In the genomic region with DNA sequence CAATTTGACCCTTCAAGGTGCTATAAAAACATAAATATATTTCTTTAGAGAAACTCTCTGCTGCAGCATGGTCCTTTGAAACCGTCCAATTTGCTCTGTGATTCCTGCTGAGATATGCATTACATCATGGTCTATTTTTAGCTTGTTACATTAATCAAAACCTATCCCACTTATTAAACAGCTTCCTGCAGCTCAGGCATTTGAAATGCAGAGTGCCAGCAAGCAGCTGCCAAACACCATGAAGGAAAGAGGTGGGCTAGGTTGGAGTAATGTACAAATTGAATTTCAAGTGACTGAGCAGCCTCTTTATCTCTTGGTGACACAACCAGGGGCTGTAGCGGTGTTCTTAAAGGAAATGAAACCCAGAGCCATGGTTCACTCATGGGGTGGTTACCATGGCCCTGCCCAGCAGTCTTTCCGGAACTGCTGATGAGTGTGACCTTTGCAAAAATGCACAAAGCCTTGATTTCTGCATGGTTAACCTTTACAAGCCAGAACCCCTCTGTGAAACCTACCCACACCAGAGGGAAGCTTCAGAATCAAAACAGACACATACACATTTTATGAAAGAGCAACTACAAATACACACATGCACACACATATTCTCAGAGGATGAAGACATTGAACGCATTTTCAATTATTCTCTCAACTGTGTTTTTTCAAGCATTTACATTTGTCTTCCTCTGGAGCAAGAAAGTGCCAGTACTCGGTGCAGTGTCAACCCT, we compare ENCODE assay signal across 8 cellular contexts.
A peak's percentile ranks its signal among the peaks of the same experiment; 100 is the strongest.
DNase-seq lines count a peak whose midpoint lies in the region; ATAC-seq and TF ChIP-seq lines count a peak whose summit lies in the region.

No MANE protein-coding gene starts in this region.

- peak overlapping the region; percentile 44 for H3K9ac ChIP-seq in neural cell (ENCODE audit: low read length)

- no peaks in the 10 kb centered on the region for H3F3A ChIP-seq in neural cell (ENCODE audit: insufficient read depth, low read length, poor library complexity, severe bottlenecking)

- H3K4me1 ChIP-seq in A673 (ENCODE audit: insufficient read depth, low read length, poor library complexity, severe bottlenecking): peaks cover 35% of the 10 kb centered on the region

- CTCF ChIA-PET in A673 (lab: Charles Lee): no interaction called here

- intact Hi-C loops in A673 (cut with micrococcal nuclease; ENCODE audit: unreplicated experiment): loop anchor here (10.0 kb wide), 1 partner anchor 1227 kb away; no protein-coding TSS in a partner anchor

- peak; percentile 28 for TF ChIP-seq EP300 in neural cell (conservative IDR thresholded peaks at IDR 0.05; ENCODE audit: poor library complexity, severe bottlenecking)

- H2AFZ ChIP-seq in neural cell (ENCODE audit: low read depth, low read length): no peak overlapping the region

- H3K4me3 ChIP-seq in A673 (ENCODE audit: low read depth, low read length, poor library complexity, severe bottlenecking) (no peak overlapping the region), neural cell (ENCODE audit: low read length) (peak overlapping the region; percentile 33)

- H3K9me2 ChIP-seq in neural cell (ENCODE audit: insufficient read depth, low read length): no peaks in the 10 kb centered on the region

- H3K4me2 ChIP-seq in neural cell (ENCODE audit: low read length): peak overlapping the region; percentile 27

- TF ChIP-seq CTCF in A673 (conservative IDR thresholded peaks at IDR 0.05; ENCODE audit: low read depth, low read length) (no peak), neural cell (IDR thresholded peaks at IDR 0.05; ENCODE audit: poor library complexity, severe bottlenecking) (no peak)

- TF ChIP-seq RAD21 in neural cell (conservative IDR thresholded peaks at IDR 0.05): no peak

- no peaks in the 10 kb centered on the region for H3K36me3 ChIP-seq in A673 (ENCODE audit: insufficient read depth, low read length, poor library complexity, severe bottlenecking)
- H3K36me3 ChIP-seq in neural cell (ENCODE audit: insufficient read depth, low read length): no peaks in the 10 kb centered on the region

- DNase-seq in A673 (ENCODE audit: low spot score) (peak; percentile 77), NCI-H1694 (lab: John Stamatoyannopoulos, UW) (peak; percentile 38), amniotic epithelial cell (ENCODE audit: low read depth) (peak; percentile 42), AG08396 (ENCODE audit: low spot score) (no peak), cerebellum (ENCODE audit: low spot score) (no peak)

- no peaks in the 10 kb centered on the region for H3K9me3 ChIP-seq in A673 (ENCODE audit: low read depth, low read length, poor library complexity, severe bottlenecking)
- no peaks in the 10 kb centered on the region for H3K9me3 ChIP-seq in neural cell (ENCODE audit: low read length)

- no TSS peak for BruUV-seq in A673 (replicated peaks; lab: Mats Ljungman, UMichigan)

- H3K27me3 ChIP-seq in A673 (replicated peaks; ENCODE audit: insufficient read depth, low read depth, low read length, poor library complexity): no peaks in the 10 kb centered on the region
- H3K27me3 ChIP-seq in neural cell (ENCODE audit: insufficient read depth, low read depth, low read length): no peaks in the 10 kb centered on the region

- POLR2A ChIA-PET in A673 (lab: Charles Lee; ENCODE audit: low non-redundant PET): no interaction called here

- TF ChIP-seq POLR2A in GM18505 (IDR thresholded peaks at IDR 0.05; ENCODE audit: borderline replicate concordance, extremely low read depth, insufficient read depth, insufficient read length): no peak

- H4K20me1 ChIP-seq in neural cell (ENCODE audit: insufficient read depth): no peaks in the 10 kb centered on the region

- ATAC-seq in GM18505 (IDR thresholded peaks at IDR 0.05; ENCODE audit: unreplicated experiment): peak; percentile 99
- peak; percentile 100 for ATAC-seq in HG02798 (IDR thresholded peaks at IDR 0.05; ENCODE audit: poor library complexity, unreplicated experiment)

- H3K79me2 ChIP-seq in neural cell (replicated peaks; ENCODE audit: insufficient read depth, low read length): no peaks in the 10 kb centered on the region

- H3K27ac ChIP-seq in A673 (ENCODE audit: low read depth, low read length, poor library complexity, severe bottlenecking): no peak overlapping the region
- H3K27ac ChIP-seq in neural cell (ENCODE audit: low read length): peak overlapping the region; percentile 77

TF ChIP-seq in neural cell, 6 proteins besides CTCF, POLR2A, EP300 and RAD21:
- TF ChIP-seq EZH2 (IDR thresholded peaks at IDR 0.05; ENCODE audit: borderline replicate concordance, insufficient read depth, low read length, poor library complexity, severe bottlenecking): no peak
- TF ChIP-seq SMC3 (conservative IDR thresholded peaks at IDR 0.05; ENCODE audit: poor library complexity): peak; percentile 22
- TF ChIP-seq TAF1 (IDR thresholded peaks at IDR 0.05; ENCODE audit: low read depth): no peak
- TF ChIP-seq, protein P1, sequence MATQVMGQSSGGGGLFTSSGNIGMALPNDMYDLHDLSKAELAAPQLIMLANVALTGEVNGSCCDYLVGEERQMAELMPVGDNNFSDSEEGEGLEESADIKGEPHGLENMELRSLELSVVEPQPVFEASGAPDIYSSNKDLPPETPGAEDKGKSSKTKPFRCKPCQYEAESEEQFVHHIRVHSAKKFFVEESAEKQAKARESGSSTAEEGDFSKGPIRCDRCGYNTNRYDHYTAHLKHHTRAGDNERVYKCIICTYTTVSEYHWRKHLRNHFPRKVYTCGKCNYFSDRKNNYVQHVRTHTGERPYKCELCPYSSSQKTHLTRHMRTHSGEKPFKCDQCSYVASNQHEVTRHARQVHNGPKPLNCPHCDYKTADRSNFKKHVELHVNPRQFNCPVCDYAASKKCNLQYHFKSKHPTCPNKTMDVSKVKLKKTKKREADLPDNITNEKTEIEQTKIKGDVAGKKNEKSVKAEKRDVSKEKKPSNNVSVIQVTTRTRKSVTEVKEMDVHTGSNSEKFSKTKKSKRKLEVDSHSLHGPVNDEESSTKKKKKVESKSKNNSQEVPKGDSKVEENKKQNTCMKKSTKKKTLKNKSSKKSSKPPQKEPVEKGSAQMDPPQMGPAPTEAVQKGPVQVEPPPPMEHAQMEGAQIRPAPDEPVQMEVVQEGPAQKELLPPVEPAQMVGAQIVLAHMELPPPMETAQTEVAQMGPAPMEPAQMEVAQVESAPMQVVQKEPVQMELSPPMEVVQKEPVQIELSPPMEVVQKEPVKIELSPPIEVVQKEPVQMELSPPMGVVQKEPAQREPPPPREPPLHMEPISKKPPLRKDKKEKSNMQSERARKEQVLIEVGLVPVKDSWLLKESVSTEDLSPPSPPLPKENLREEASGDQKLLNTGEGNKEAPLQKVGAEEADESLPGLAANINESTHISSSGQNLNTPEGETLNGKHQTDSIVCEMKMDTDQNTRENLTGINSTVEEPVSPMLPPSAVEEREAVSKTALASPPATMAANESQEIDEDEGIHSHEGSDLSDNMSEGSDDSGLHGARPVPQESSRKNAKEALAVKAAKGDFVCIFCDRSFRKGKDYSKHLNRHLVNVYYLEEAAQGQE (IDR thresholded peaks at IDR 0.05; ENCODE audit: borderline replicate concordance): no peak
- peak; percentile 46 for TF ChIP-seq POLR2AphosphoS5 (IDR thresholded peaks at IDR 0.05)

Comparison
In these comparisons a context has a peak if more than half of its experiments do, and no peak if none do; other contexts are left out.
1. DNase-seq: peak in A673 (single experiment), NCI-H1694 (single experiment) and amniotic epithelial cell (single experiment); none in AG08396 (single experiment) and cerebellum (single experiment).